Comparison of ENCODE assay signal across 3 cellular contexts in genomic region chr12:109726511-109727038, GRCh38.
TF ChIP-seq lines count a peak whose summit lies in the region.

No MANE protein-coding gene starts in this region.

TF ChIP-seq in SK-N-SH, 30 proteins besides CTCF, POLR2A, EP300 and RAD21 (continued from another document):
- TF ChIP-seq, protein P1, sequence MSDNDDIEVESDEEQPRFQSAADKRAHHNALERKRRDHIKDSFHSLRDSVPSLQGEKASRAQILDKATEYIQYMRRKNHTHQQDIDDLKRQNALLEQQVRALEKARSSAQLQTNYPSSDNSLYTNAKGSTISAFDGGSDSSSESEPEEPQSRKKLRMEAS (IDR thresholded peaks at IDR 0.05; ENCODE audit: low read depth): no peak
- TF ChIP-seq FOXM1 (IDR thresholded peaks at IDR 0.05; ENCODE audit: low read depth) (no peak), SMC3 (IDR thresholded peaks at IDR 0.05; ENCODE audit: low read depth, low read length) (no peak), MEF2A (IDR thresholded peaks at IDR 0.05; ENCODE audit: borderline replicate concordance, low read depth) (no peak), GATA2 (CRISPR knock-in tag; IDR thresholded peaks at IDR 0.05) (no peak), YY1 (IDR thresholded peaks at IDR 0.05; ENCODE audit: low read depth) (no peak), EZH2phosphoT487 (IDR thresholded peaks at IDR 0.05; ENCODE audit: borderline replicate concordance, low read depth) (no peak), CHD2 (IDR thresholded peaks at IDR 0.05; ENCODE audit: low read length, partially characterized antibody) (no peak), FOSL2 (IDR thresholded peaks at IDR 0.05; ENCODE audit: borderline replicate concordance, low read depth) (no peak), RFX5 (IDR thresholded peaks at IDR 0.05; ENCODE audit: low read length) (no peak), POLR2AphosphoS5 (IDR thresholded peaks at IDR 0.05; ENCODE audit: low read depth, low read length) (no peak)
- TF ChIP-seq, protein P2, sequence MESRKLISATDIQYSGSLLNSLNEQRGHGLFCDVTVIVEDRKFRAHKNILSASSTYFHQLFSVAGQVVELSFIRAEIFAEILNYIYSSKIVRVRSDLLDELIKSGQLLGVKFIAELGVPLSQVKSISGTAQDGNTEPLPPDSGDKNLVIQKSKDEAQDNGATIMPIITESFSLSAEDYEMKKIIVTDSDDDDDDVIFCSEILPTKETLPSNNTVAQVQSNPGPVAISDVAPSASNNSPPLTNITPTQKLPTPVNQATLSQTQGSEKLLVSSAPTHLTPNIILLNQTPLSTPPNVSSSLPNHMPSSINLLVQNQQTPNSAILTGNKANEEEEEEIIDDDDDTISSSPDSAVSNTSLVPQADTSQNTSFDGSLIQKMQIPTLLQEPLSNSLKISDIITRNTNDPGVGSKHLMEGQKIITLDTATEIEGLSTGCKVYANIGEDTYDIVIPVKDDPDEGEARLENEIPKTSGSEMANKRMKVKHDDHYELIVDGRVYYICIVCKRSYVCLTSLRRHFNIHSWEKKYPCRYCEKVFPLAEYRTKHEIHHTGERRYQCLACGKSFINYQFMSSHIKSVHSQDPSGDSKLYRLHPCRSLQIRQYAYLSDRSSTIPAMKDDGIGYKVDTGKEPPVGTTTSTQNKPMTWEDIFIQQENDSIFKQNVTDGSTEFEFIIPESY (IDR thresholded peaks at IDR 0.05; ENCODE audit: borderline replicate concordance, low read depth): no peak

TF ChIP-seq in SK-N-SH treated with all-trans-retinoic acid at 6 μM for 48 hours, 23 proteins besides CTCF, POLR2A, EP300 and RAD21 (continued from another document):
- TF ChIP-seq CREB5 (CRISPR knock-in tag; IDR thresholded peaks at IDR 0.05; ENCODE audit: low read depth) (no peak), BACH2 (CRISPR knock-in tag; IDR thresholded peaks at IDR 0.05; ENCODE audit: borderline replicate concordance) (no peak), PATZ1 (CRISPR knock-in tag; IDR thresholded peaks at IDR 0.05; ENCODE audit: borderline replicate concordance) (no peak), ZC3H10 (CRISPR knock-in tag; IDR thresholded peaks at IDR 0.05) (no peak), TCF4 (CRISPR knock-in tag; IDR thresholded peaks at IDR 0.05; ENCODE audit: borderline replicate concordance) (no peak), ISL1 (CRISPR knock-in tag; IDR thresholded peaks at IDR 0.05) (no peak), POU6F1 (CRISPR knock-in tag; IDR thresholded peaks at IDR 0.05; ENCODE audit: borderline replicate concordance, low read depth) (no peak), ZFP30 (CRISPR knock-in tag; IDR thresholded peaks at IDR 0.05) (no peak), ZNF565 (CRISPR knock-in tag; conservative IDR thresholded peaks at IDR 0.05; ENCODE audit: low read depth) (no peak), RARB (CRISPR knock-in tag; IDR thresholded peaks at IDR 0.05) (no peak)
- TF ChIP-seq, protein P3, sequence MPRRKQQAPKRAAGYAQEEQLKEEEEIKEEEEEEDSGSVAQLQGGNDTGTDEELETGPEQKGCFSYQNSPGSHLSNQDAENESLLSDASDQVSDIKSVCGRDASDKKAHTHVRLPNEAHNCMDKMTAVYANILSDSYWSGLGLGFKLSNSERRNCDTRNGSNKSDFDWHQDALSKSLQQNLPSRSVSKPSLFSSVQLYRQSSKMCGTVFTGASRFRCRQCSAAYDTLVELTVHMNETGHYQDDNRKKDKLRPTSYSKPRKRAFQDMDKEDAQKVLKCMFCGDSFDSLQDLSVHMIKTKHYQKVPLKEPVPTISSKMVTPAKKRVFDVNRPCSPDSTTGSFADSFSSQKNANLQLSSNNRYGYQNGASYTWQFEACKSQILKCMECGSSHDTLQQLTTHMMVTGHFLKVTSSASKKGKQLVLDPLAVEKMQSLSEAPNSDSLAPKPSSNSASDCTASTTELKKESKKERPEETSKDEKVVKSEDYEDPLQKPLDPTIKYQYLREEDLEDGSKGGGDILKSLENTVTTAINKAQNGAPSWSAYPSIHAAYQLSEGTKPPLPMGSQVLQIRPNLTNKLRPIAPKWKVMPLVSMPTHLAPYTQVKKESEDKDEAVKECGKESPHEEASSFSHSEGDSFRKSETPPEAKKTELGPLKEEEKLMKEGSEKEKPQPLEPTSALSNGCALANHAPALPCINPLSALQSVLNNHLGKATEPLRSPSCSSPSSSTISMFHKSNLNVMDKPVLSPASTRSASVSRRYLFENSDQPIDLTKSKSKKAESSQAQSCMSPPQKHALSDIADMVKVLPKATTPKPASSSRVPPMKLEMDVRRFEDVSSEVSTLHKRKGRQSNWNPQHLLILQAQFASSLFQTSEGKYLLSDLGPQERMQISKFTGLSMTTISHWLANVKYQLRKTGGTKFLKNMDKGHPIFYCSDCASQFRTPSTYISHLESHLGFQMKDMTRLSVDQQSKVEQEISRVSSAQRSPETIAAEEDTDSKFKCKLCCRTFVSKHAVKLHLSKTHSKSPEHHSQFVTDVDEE (CRISPR knock-in tag; IDR thresholded peaks at IDR 0.05): no peak

TF ChIP-seq in HepG2, 621 proteins besides CTCF, POLR2A, EP300 and RAD21 (continued from another document):
- TF ChIP-seq, protein P4, sequence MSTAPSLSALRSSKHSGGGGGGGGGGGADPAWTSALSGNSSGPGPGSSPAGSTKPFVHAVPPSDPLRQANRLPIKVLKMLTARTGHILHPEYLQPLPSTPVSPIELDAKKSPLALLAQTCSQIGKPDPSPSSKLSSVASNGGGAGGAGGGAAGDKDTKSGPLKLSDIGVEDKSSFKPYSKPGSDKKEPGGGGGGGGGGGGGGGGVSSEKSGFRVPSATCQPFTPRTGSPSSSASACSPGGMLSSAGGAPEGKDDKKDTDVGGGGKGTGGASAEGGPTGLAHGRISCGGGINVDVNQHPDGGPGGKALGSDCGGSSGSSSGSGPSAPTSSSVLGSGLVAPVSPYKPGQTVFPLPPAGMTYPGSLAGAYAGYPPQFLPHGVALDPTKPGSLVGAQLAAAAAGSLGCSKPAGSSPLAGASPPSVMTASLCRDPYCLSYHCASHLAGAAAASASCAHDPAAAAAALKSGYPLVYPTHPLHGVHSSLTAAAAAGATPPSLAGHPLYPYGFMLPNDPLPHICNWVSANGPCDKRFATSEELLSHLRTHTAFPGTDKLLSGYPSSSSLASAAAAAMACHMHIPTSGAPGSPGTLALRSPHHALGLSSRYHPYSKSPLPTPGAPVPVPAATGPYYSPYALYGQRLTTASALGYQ (CRISPR knock-in tag; IDR thresholded peaks at IDR 0.05): no peak
- TF ChIP-seq ZKSCAN1 (IDR thresholded peaks at IDR 0.05; ENCODE audit: low read length) (peak; percentile 88), ARNT2 (CRISPR knock-in tag; IDR thresholded peaks at IDR 0.05; ENCODE audit: low read depth) (no peak), ZMYM4 (CRISPR knock-in tag; IDR thresholded peaks at IDR 0.05) (peak; percentile 11; the same call in 1 of the 2 replicates), NONO (IDR thresholded peaks at IDR 0.05) (no peak), NONO (CRISPR knock-in tag; conservative IDR thresholded peaks at IDR 0.05) (no peak), AGO2 (optimal IDR thresholded peaks at IDR 0.05; ENCODE audit: low read depth, low read length) (peak; percentile 37), ZNF563 (CRISPR knock-in tag; IDR thresholded peaks at IDR 0.05) (no peak), ADNP (CRISPR knock-in tag; IDR thresholded peaks at IDR 0.05) (peak; percentile 91), REPIN1 (CRISPR knock-in tag; IDR thresholded peaks at IDR 0.05; ENCODE audit: borderline replicate concordance, low read depth) (peak; percentile 1; the same call in 1 of the 2 replicates), ZNF629 (CRISPR knock-in tag; conservative IDR thresholded peaks at IDR 0.05) (peak; percentile 98), ZNF282 (IDR thresholded peaks at IDR 0.05; ENCODE audit: partially characterized antibody) (no peak), SPEN (CRISPR knock-in tag; IDR thresholded peaks at IDR 0.05; ENCODE audit: low read depth) (no peak), PRMT3 (CRISPR knock-in tag; IDR thresholded peaks at IDR 0.05; ENCODE audit: borderline replicate concordance, low read depth) (no peak), NCOA1 (CRISPR knock-in tag; IDR thresholded peaks at IDR 0.05) (peak; percentile 69; the same call in 1 of the 2 replicates), KDM1A (CRISPR knock-in tag; IDR thresholded peaks at IDR 0.05) (peak; percentile 91), NRL (CRISPR knock-in tag; IDR thresholded peaks at IDR 0.05; ENCODE audit: borderline replicate concordance) (peak; percentile 58; the same call in 1 of the 2 replicates), JARID2 (CRISPR knock-in tag; IDR thresholded peaks at IDR 0.05; ENCODE audit: insufficient replicate concordance) (no peak), MIER3 (CRISPR knock-in tag; IDR thresholded peaks at IDR 0.05; ENCODE audit: borderline replicate concordance) (no peak), THAP9 (CRISPR knock-in tag; IDR thresholded peaks at IDR 0.05; ENCODE audit: borderline replicate concordance) (no peak), MLLT10 (CRISPR knock-in tag; IDR thresholded peaks at IDR 0.05) (no peak), JUNB (CRISPR knock-in tag; IDR thresholded peaks at IDR 0.05; ENCODE audit: borderline replicate concordance) (no peak), GATAD2A (CRISPR knock-in tag; IDR thresholded peaks at IDR 0.05) (no peak), CHD4 (IDR thresholded peaks at IDR 0.05; ENCODE audit: borderline replicate concordance, low read length) (peak; percentile 62; the same call in 1 of the 2 replicates), ZMYM3 (CRISPR knock-in tag; IDR thresholded peaks at IDR 0.05) (peak; percentile 96), RARG (CRISPR knock-in tag; IDR thresholded peaks at IDR 0.05; ENCODE audit: low read depth) (no peak), ZBTB39 (CRISPR knock-in tag; IDR thresholded peaks at IDR 0.05) (0 out of 2 replicates have a peak, but pooled peaks have one; percentile 38), ZFP1 (CRISPR knock-in tag; IDR thresholded peaks at IDR 0.05) (no peak), GPN1 (CRISPR knock-in tag; IDR thresholded peaks at IDR 0.05; ENCODE audit: borderline replicate concordance) (no peak)
- TF ChIP-seq, protein P1 (IDR thresholded peaks at IDR 0.05): peak; percentile 1; the same call in 1 of the 2 replicates
- TF ChIP-seq, protein P5, sequence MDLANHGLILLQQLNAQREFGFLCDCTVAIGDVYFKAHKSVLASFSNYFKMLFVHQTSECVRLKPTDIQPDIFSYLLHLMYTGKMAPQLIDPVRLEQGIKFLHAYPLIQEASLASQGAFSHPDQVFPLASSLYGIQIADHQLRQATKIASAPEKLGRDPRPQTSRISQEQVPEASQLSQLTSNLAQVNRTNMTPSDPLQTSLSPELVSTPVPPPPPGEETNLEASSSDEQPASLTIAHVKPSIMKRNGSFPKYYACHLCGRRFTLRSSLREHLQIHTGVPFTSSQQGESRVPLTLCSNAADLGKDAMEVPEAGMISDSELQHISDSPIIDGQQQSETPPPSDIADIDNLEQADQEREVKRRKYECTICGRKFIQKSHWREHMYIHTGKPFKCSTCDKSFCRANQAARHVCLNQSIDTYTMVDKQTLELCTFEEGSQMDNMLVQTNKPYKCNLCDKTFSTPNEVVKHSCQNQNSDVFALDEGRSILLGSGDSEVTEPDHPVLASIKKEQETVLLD (CRISPR knock-in tag; IDR thresholded peaks at IDR 0.05; ENCODE audit: low read depth): no peak
- TF ChIP-seq, protein P6, sequence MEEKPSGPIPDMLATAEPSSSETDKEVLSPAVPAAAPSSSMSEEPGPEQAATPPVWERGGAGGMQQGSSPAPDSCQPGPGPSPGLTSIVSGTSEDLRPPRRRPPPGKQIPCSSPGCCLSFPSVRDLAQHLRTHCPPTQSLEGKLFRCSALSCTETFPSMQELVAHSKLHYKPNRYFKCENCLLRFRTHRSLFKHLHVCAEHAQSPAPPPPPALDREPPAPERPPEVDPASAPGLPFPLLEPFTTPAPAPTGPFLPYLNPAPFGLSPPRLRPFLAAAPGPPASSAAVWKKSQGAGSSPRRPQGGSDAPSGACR (CRISPR knock-in tag; IDR thresholded peaks at IDR 0.05): peak; percentile 24; the same call in 1 of the 2 replicates
- TF ChIP-seq, protein P7, sequence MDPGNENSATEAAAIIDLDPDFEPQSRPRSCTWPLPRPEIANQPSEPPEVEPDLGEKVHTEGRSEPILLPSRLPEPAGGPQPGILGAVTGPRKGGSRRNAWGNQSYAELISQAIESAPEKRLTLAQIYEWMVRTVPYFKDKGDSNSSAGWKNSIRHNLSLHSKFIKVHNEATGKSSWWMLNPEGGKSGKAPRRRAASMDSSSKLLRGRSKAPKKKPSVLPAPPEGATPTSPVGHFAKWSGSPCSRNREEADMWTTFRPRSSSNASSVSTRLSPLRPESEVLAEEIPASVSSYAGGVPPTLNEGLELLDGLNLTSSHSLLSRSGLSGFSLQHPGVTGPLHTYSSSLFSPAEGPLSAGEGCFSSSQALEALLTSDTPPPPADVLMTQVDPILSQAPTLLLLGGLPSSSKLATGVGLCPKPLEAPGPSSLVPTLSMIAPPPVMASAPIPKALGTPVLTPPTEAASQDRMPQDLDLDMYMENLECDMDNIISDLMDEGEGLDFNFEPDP (CRISPR knock-in tag; conservative IDR thresholded peaks at IDR 0.05): 0 out of 2 replicates have a peak, but pooled peaks have one; percentile 68
